28 cellular contexts compared by ENCODE assay signal in the genomic region with DNA sequence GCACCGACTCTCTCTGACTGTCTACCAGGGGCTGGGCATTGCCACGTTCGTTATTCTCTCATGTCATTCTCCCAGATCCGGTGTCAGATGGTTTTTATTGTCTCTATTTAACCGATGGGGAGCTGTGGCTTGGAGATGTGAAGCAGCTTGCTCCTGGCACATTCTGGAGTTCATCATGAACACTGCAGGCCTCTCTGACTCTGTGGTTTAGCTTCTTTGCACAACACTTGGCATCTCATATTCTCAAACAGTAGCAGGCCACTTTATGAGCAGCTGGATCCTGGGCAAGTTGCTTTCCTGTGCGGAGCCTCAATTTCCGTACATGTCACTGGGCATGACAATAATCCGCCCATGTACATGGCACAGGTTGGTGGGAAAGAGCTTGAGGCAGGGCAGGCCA.
"Had no signal": no experiment of that assay in that cellular context is flagged by ENCODE, and none has a peak within 500 bp of the region (broad histone marks: within the 10 kb centered on the region; RNA-seq: fewer than 3 reads in every experiment).

No MANE protein-coding gene starts in this region.

- H3K4me3 ChIP-seq: ascending aorta, cardiac muscle cell, SJCRH30, SK-N-MC had no signal

- H3K4me1 Mint-ChIP-seq: activated CD4-positive, alpha-beta T cell treated with anti-CD3 and anti-CD28 coated beads, Interleukin-2, amount 10 ng/mL, durations not matched to agents 24 days and 14 days; activated naive CD4-positive, alpha-beta T cell treated with anti-CD3 and anti-CD28 coated beads, Interleukin-2, amount 50 U/mL, for 24 hours; activated T-helper 17 cell treated with anti-CD3 and anti-CD28 coated beads, Interleukin-2, amount 50 U/mL, for 72 hours; central memory CD8-positive, alpha-beta T cell had no signal

- H3K4me3 Mint-ChIP-seq: activated CD4-positive, alpha-beta T cell treated with anti-CD3 and anti-CD28 coated beads, Interleukin-2, amount 10 ng/mL, durations not matched to agents 24 days and 14 days; activated CD8-positive, alpha-beta T cell treated with anti-CD3 and anti-CD28 coated beads for 36 hours; activated naive CD4-positive, alpha-beta T cell treated with anti-CD3 and anti-CD28 coated beads, Interleukin-2, amount 50 U/mL, for 24 hours; activated T-cell treated with anti-CD3 and anti-CD28 coated beads, Interleukin-2, amount 50 U/mL, for 72 hours; activated T-helper 17 cell treated with anti-CD3 and anti-CD28 coated beads, Interleukin-2, amount 50 U/mL, for 72 hours; central memory CD8-positive, alpha-beta T cell had no signal

- H3K27ac ChIP-seq: ascending aorta, cardiac muscle cell, SJCRH30, SK-N-MC, WERI-Rb-1 had no signal

- H3K9me3 ChIP-seq: ascending aorta, SJCRH30 had no signal

- H3K27ac Mint-ChIP-seq: activated CD4-positive, alpha-beta T cell treated with anti-CD3 and anti-CD28 coated beads, Interleukin-2, amount 10 ng/mL, durations not matched to agents 24 days and 14 days; activated CD8-positive, alpha-beta T cell treated with anti-CD3 and anti-CD28 coated beads for 36 hours; activated naive CD4-positive, alpha-beta T cell treated with anti-CD3 and anti-CD28 coated beads, Interleukin-2, amount 50 U/mL, for 24 hours; activated T-cell treated with anti-CD3 and anti-CD28 coated beads, Interleukin-2, amount 50 U/mL, for 72 hours; activated T-helper 17 cell treated with anti-CD3 and anti-CD28 coated beads, Interleukin-2, amount 50 U/mL, for 72 hours had no signal

- DNase-seq: activated CD4-positive, alpha-beta T cell treated with anti-CD3 and anti-CD28 coated beads for 1 hour; activated CD4-positive, alpha-beta T cell treated with anti-CD3 and anti-CD28 coated beads, Interleukin-2, amount 10 ng/mL, durations not matched to agents 24 days and 14 days; activated CD4-positive, alpha-beta T cell treated with anti-CD3 and anti-CD28 coated beads, Interleukin-2, amount 50 U/mL, for 4 hours; activated CD4-positive, CD25-positive, alpha-beta regulatory T cell; activated CD8-positive, alpha-beta T cell treated with anti-CD3 and anti-CD28 coated beads for 36 hours; activated effector memory CD4-positive, alpha-beta T cell treated with anti-CD3 and anti-CD28 coated beads, Interleukin-2, amount 50 U/mL, for 16 hours; activated naive CD4-positive, alpha-beta T cell; activated naive CD8-positive, alpha-beta T cell treated with anti-CD3 and anti-CD28 coated beads, Interleukin-2, amount 10 ng/mL, durations not matched to agents 7 days and 5 days; activated T-cell treated with anti-CD3 and anti-CD28 coated beads, Interleukin-2, amount 50 U/mL, for 1 hour; activated T-cell treated with anti-CD3 and anti-CD28 coated beads, Interleukin-2, amount 50 U/mL, for 72 hours; amygdala; NCI-H1105; NCI-H1417 treated with DMSO at 0.1 percent for 48 hours; NCI-H1930; NCI-H2081 treated with DMSO at 0.1 percent for 48 hours; NCI-H345; NCI-H524 treated with DMSO at 0.1 percent for 48 hours; SHP77; SJCRH30; T1000; WERI-Rb-1 had no signal

- H3K9me3 Mint-ChIP-seq: activated CD4-positive, alpha-beta T cell treated with anti-CD3 and anti-CD28 coated beads, Interleukin-2, amount 10 ng/mL, durations not matched to agents 24 days and 14 days; activated CD8-positive, alpha-beta T cell treated with anti-CD3 and anti-CD28 coated beads for 36 hours; activated naive CD4-positive, alpha-beta T cell treated with anti-CD3 and anti-CD28 coated beads, Interleukin-2, amount 50 U/mL, for 24 hours; activated naive CD8-positive, alpha-beta T cell treated with anti-CD3 and anti-CD28 coated beads, Interleukin-2, amount 10 ng/mL, durations not matched to agents 7 days and 5 days; activated T-cell treated with anti-CD3 and anti-CD28 coated beads, Interleukin-2, amount 50 U/mL, for 72 hours; activated T-helper 17 cell treated with anti-CD3 and anti-CD28 coated beads, Interleukin-2, amount 50 U/mL, for 72 hours; central memory CD8-positive, alpha-beta T cell had no signal

- H3K36me3 ChIP-seq: ascending aorta, cardiac muscle cell, SJCRH30, WERI-Rb-1 had no signal

- H3K27me3 ChIP-seq: ascending aorta, SJCRH30 had no signal

- H3K4me1 ChIP-seq: ascending aorta, SJCRH30 had no signal

- H3K36me3 Mint-ChIP-seq: activated naive CD4-positive, alpha-beta T cell treated with anti-CD3 and anti-CD28 coated beads, Interleukin-2, amount 50 U/mL, for 24 hours had no signal

- ATAC-seq: activated CD8-positive, alpha-beta T cell treated with anti-CD3 and anti-CD28 coated beads for 36 hours; activated T-cell treated with anti-CD3 and anti-CD28 coated beads, Interleukin-2, amount 50 U/mL, for 72 hours; activated T-helper 17 cell treated with anti-CD3 and anti-CD28 coated beads, Interleukin-2, amount 50 U/mL, for 72 hours; Panc1 had no signal
